27 cellular contexts compared by ENCODE assay signal in genomic region chr3:49140080-49140479, GRCh38. TPM values are rescaled to one million over a fixed set of nuclear protein-coding genes. Genes with fewer than 3 reads are reported as not detected.
DNase-seq lines count a peak whose midpoint lies in the region; ATAC-seq, FAIRE-seq and TF ChIP-seq lines count a peak whose summit lies in the region.
"Had no signal": no experiment of that assay in that cellular context is flagged by ENCODE, and none has a peak within 500 bp of the region (broad histone marks: within the 10 kb centered on the region; RNA-seq: fewer than 3 reads in every experiment).

No MANE protein-coding gene starts in this region.

- peak overlapping the region; percentile 3 for H2AFZ ChIP-seq in IMR-90 (replicated peaks; ENCODE audit: low read length, poor library complexity)
- H2AFZ ChIP-seq in H1 (ENCODE audit: low read length) = no peak overlapping the region
- no peak overlapping the region for H2AFZ ChIP-seq in smooth muscle cell (ENCODE audit: low read depth)
- H2AFZ ChIP-seq: GM23338 had no signal

- H3K23ac ChIP-seq in IMR-90 (ENCODE audit: low read depth, low read length) (no peak overlapping the region), H1 (ENCODE audit: insufficient read length) (no peak overlapping the region)

- CTCF ChIA-PET in IMR-90 (lab: Yijun Ruan, JAX) = no interaction called here
- CTCF ChIA-PET in H1 (lab: Charles Lee; ENCODE audit: partially characterized antibody) = interaction anchor here (1.2 kb wide), 1 partner anchor 19 kb away, joined by 3 read pairs; the partner anchor contains the start of gene USP19

- H4K20me1 ChIP-seq in IMR-90 (ENCODE audit: insufficient read depth, low read length) = no peaks in the 10 kb centered on the region
- peaks cover 0 to 1% of the 10 kb centered on the region in 2 experiments for H4K20me1 ChIP-seq in H1 (replicated peaks in 1 of 2; ENCODE audit: control insufficient read depth in 1 of 2, insufficient read depth in 2 of 2, low read length in 2 of 2)
- H4K20me1 ChIP-seq in smooth muscle cell (ENCODE audit: low read depth) = no peaks in the 10 kb centered on the region
- H4K20me1 ChIP-seq: BLaER1 treated with 17β-estradiol and CSF1 and Interleukin-3, amounts not matched to agents 10 nM and 100 nM had no signal

- H3K9me3 ChIP-seq in IMR-90 (ENCODE audit: control insufficient read depth, insufficient read depth, low read length) (peaks cover 6% of the 10 kb centered on the region), H1 (ENCODE audit: insufficient read depth in 2 of 2, low read depth in 1 of 2, low read length in 1 of 2) (peaks cover 4 to 8% of the 10 kb centered on the region in 2 experiments), small intestine (ENCODE audit: control insufficient read depth, low read depth) (no peaks in the 10 kb centered on the region), smooth muscle cell (replicated peaks; ENCODE audit: low read depth) (no peaks in the 10 kb centered on the region)
- H3K9me3 ChIP-seq: A549, BE2C, HAP-1 had no signal

- H2BK20ac ChIP-seq in IMR-90 (ENCODE audit: low read depth, low read length) (no peak overlapping the region), H1 (ENCODE audit: low read length) (no peak overlapping the region)

- no peak overlapping the region for H3K4me3 Mint-ChIP-seq in nephron progenitor cell
- H3K4me3 Mint-ChIP-seq: CD14-positive monocyte; CD4-positive, alpha-beta T cell; CD8-positive, alpha-beta memory T cell; GM23338; HFFc6 had no signal

- peaks cover 18% of the 10 kb centered on the region for H3K27me3 Mint-ChIP-seq in nephron progenitor cell (ENCODE audit: low read depth, poor library complexity)

- H2AK5ac ChIP-seq in IMR-90 (ENCODE audit: low read depth, low read length) (no peak overlapping the region), H1 (ENCODE audit: low read depth, low read length) (no peak overlapping the region)

- no peak overlapping the region for H4K8ac ChIP-seq in IMR-90 (ENCODE audit: low read depth in 2 of 2, low read length in 2 of 2)
- H4K8ac ChIP-seq in H1 (ENCODE audit: extremely low read depth, insufficient read depth, low read length) = no peak overlapping the region

- no peak for TF ChIP-seq EP300 in H1 (IDR thresholded peaks at IDR 0.05; ENCODE audit: borderline replicate concordance in 1 of 2, low read depth in 2 of 2, low read length in 2 of 2)

- WGBS in IMR-90 (ENCODE audit: extremely low coverage in 2 of 2, insufficient read length in 1 of 2), 2 experiments = no CpG with 5 or more reads among the region's 3 CpGs
- WGBS in H1 (ENCODE audit: extremely low coverage in 1 of 2, insufficient coverage in 1 of 2, insufficient read length in 1 of 2, insufficient replicate concordance in 2 of 2, low coverage in 1 of 2, low lambda C conversion rate in 2 of 2, missing lambda C conversion rate in 1 of 2), 2 experiments = 69% methylated on average over 3 of the region's 3 CpGs; no CpG with 5 or more reads in 1 of the 2 experiments
- 67 to 80% (median 76%) methylated on average over 3 of the region's 3 CpGs for WGBS in small intestine, 3 donors
- 88% methylated on average over 3 of the region's 3 CpGs for WGBS in smooth muscle cell (ENCODE audit: low lambda C conversion rate)

- no peak for TF ChIP-seq CTCF in IMR-90 (conservative IDR thresholded peaks at IDR 0.05; ENCODE audit: low read depth, low read length)
- TF ChIP-seq CTCF in H1 (IDR thresholded peaks at IDR 0.05; ENCODE audit: control extremely low read depth in 1 of 3, insufficient read depth in 1 of 3, low read depth in 1 of 3, low read length in 3 of 3) = no peak
- TF ChIP-seq CTCF in nephron progenitor cell (IDR thresholded peaks at IDR 0.05) = no peak
- no peak for TF ChIP-seq CTCF in smooth muscle cell (IDR thresholded peaks at IDR 0.05; ENCODE audit: borderline replicate concordance, insufficient read depth, poor library complexity, severe bottlenecking)

- no peak overlapping the region; the same call in 1 of the 2 replicates for H2BK12ac ChIP-seq in H1 (ENCODE audit: low read depth, low read length)

- H2BK5ac ChIP-seq in IMR-90 (ENCODE audit: low read depth, low read length, poor library complexity, severe bottlenecking) (no peak overlapping the region), H1 (ENCODE audit: low read depth, low read length) (no peak overlapping the region)

- POLR2A ChIA-PET in IMR-90 (lab: Charles Lee; ENCODE audit: unreplicated experiment) = no interaction called here
- POLR2A ChIA-PET in H1 (lab: Charles Lee; ENCODE audit: partially characterized antibody) = interaction anchor here (0.6 to 1.8 kb wide), 3 partner anchors 10 to 340 kb away, joined by 3 to 4 read pairs (median 4); no protein-coding TSS in a partner anchor

- intact Hi-C loops in IMR-90 (cut with micrococcal nuclease) = no loop called here

- H3K56ac ChIP-seq in IMR-90 (ENCODE audit: extremely low read depth, insufficient read depth, low read length) = no peak overlapping the region
- no peak overlapping the region for H3K56ac ChIP-seq in H1 (replicated peaks; ENCODE audit: insufficient read length, low read depth, low read length)

- H2BK15ac ChIP-seq in IMR-90 (ENCODE audit: low read depth, low read length) (no peak overlapping the region), H1 (ENCODE audit: low read length) (0 out of 2 replicates have a peak overlapping the region, but pooled peaks have one; percentile 61)

- TF ChIP-seq POLR2A in IMR-90 (IDR thresholded peaks at IDR 0.05; ENCODE audit: low read depth, low read length) (no peak), H1 (IDR thresholded peaks at IDR 0.05; ENCODE audit: control extremely low read depth in 1 of 2, low read depth in 2 of 2, low read length in 2 of 2) (no peak)

- H4K91ac ChIP-seq in IMR-90 (ENCODE audit: insufficient read depth, low read depth, low read length) = no peak overlapping the region
- no peak overlapping the region for H4K91ac ChIP-seq in H1 (replicated peaks; ENCODE audit: insufficient read length, low read length)

- no peak overlapping the region for H3K9ac ChIP-seq in IMR-90 (ENCODE audit: low read depth, low read length)
- H3K9ac ChIP-seq in H1 (replicated peaks in 1 of 4; ENCODE audit: extremely low read depth in 1 of 4, low read depth in 3 of 4, low read length in 3 of 4) = no peak overlapping the region
- no peak overlapping the region for H3K9ac ChIP-seq in smooth muscle cell (ENCODE audit: low read depth)
- H3K9ac ChIP-seq: BLaER1 treated with 17β-estradiol and CSF1 and Interleukin-3, amounts not matched to agents 10 nM and 100 nM had no signal

- H3K9me3 Mint-ChIP-seq in nephron progenitor cell = peaks cover 22% of the 10 kb centered on the region

- H3K4ac ChIP-seq in IMR-90 (ENCODE audit: low read depth, low read length) = no peak overlapping the region
- H3K4ac ChIP-seq in H1 (replicated peaks; ENCODE audit: insufficient read length, low read depth, low read length) = no peak overlapping the region

- no peak for DNase-seq in IMR-90
- DNase-seq in H1 (ENCODE audit: low read depth in 1 of 2, low spot score in 2 of 2) = no peak
- DNase-seq in nephron progenitor cell = no peak
- DNase-seq in urothelium cell line (ENCODE audit: low spot score) = no peak
- no peak for DNase-seq in small intestine
- no peak for DNase-seq in smooth muscle cell (lab: John Stamatoyannopoulos, UW; ENCODE audit: unreplicated experiment)
- no peak for DNase-seq in NCI-H345 (lab: John Stamatoyannopoulos, UW)
- DNase-seq: 8988T; ACHN; AML-193; BE2C; CD4-positive, alpha-beta T cell; CD8-positive, alpha-beta memory T cell; DMS 273 treated with DMSO at 0.1 percent for 48 hours; DMS79; EL; GDM1; HFFc6 had no signal

- no peaks in the 10 kb centered on the region for H3K36me3 ChIP-seq in IMR-90 (ENCODE audit: control insufficient read depth, insufficient read depth, low read length)
- H3K36me3 ChIP-seq in H1 (ENCODE audit: control insufficient read depth in 2 of 4, insufficient read depth in 4 of 4, low read length in 3 of 4) = no peaks in the 10 kb centered on the region
- no peaks in the 10 kb centered on the region for H3K36me3 ChIP-seq in small intestine (ENCODE audit: control insufficient read depth in 2 of 2, insufficient read depth in 2 of 2, low read length in 2 of 2)
- no peaks in the 10 kb centered on the region for H3K36me3 ChIP-seq in smooth muscle cell (ENCODE audit: low read depth)
- H3K36me3 ChIP-seq: BE2C; BLaER1 treated with 17β-estradiol and CSF1 and Interleukin-3, amounts not matched to agents 10 nM and 100 nM; HAP-1 had no signal

- no peak for ATAC-seq in IMR-90 (ENCODE audit: low read depth)
- ATAC-seq: A549, GM12878 had no signal

- dilution Hi-C loops in IMR-90 (cut with HindIII; ENCODE audit: low sequenced_read_pairs, unreplicated experiment) = no loop called here

- H4K5ac ChIP-seq in IMR-90 (ENCODE audit: low read depth, low read length) = no peak overlapping the region
- H4K5ac ChIP-seq in H1 (ENCODE audit: insufficient read length, low read depth, low read length) = no peak overlapping the region

- no peaks in the 10 kb centered on the region for H3K36me3 Mint-ChIP-seq in nephron progenitor cell (ENCODE audit: low read depth)
- H3K36me3 Mint-ChIP-seq: CD14-positive monocyte had no signal

- no peak overlapping the region for H3K18ac ChIP-seq in IMR-90 (ENCODE audit: low read depth, low read length)
- no peak overlapping the region for H3K18ac ChIP-seq in H1 (ENCODE audit: extremely low read depth, low read length)

- H3K4me1 ChIP-seq in IMR-90 (ENCODE audit: control insufficient read depth, insufficient read depth, low read length) = no peaks in the 10 kb centered on the region
- H3K4me1 ChIP-seq in H1 (replicated peaks in 1 of 4; ENCODE audit: control insufficient read depth in 3 of 4, insufficient read depth in 4 of 4, low read length in 3 of 4) = no peaks in the 10 kb centered on the region
- no peaks in the 10 kb centered on the region for H3K4me1 ChIP-seq in small intestine (ENCODE audit: control insufficient read depth in 2 of 2, insufficient read depth in 1 of 2, low read depth in 1 of 2, low read length in 1 of 2)
- no peaks in the 10 kb centered on the region for H3K4me1 ChIP-seq in smooth muscle cell (ENCODE audit: low read depth)
- H3K4me1 ChIP-seq: A549; BE2C; BLaER1 treated with 17β-estradiol and CSF1 and Interleukin-3, amounts not matched to agents 10 nM and 100 nM; HAP-1 had no signal

- H3K4me3 ChIP-seq in IMR-90 (ENCODE audit: insufficient read depth, low read depth, low read length) (no peak overlapping the region), H1 (ENCODE audit: extremely low read depth in 1 of 4, insufficient read depth in 2 of 4, low read depth in 3 of 4, low read length in 4 of 4) (no peak overlapping the region), small intestine (ENCODE audit: low read depth in 1 of 2, low read length in 2 of 2) (no peak overlapping the region), smooth muscle cell (no peak overlapping the region)
- H3K4me3 ChIP-seq: A549; BLaER1 treated with 17β-estradiol and CSF1 and Interleukin-3, amounts not matched to agents 10 nM and 100 nM; GM12878; GM23338; HAP-1 had no signal

- no peaks in the 10 kb centered on the region for H3K23me2 ChIP-seq in H1 (ENCODE audit: low read depth, low read length)

- peaks cover under 1% of the 10 kb centered on the region; the same call in 1 of the 2 replicates for H3K9me1 ChIP-seq in IMR-90 (ENCODE audit: insufficient read depth, low read length)

- H3K27me3 ChIP-seq in IMR-90 (ENCODE audit: control insufficient read depth, insufficient read depth, low read length) (peaks cover 7% of the 10 kb centered on the region), H1 (replicated peaks in 1 of 4; ENCODE audit: control insufficient read depth in 3 of 4, extremely low read depth in 1 of 4, insufficient read depth in 3 of 4, low read length in 3 of 4) (no peaks in the 10 kb centered on the region; a peak in 2 of 7 replicates), small intestine (ENCODE audit: control insufficient read depth in 2 of 2, insufficient read depth in 2 of 2, low read length in 2 of 2) (no peaks in the 10 kb centered on the region), smooth muscle cell (ENCODE audit: low read depth) (no peaks in the 10 kb centered on the region)
- H3K27me3 ChIP-seq: BE2C; BLaER1 treated with 17β-estradiol and CSF1 and Interleukin-3, amounts not matched to agents 10 nM and 100 nM had no signal

- H3K4me1 Mint-ChIP-seq in nephron progenitor cell = peaks cover 13% of the 10 kb centered on the region
- H3K4me1 Mint-ChIP-seq: CD14-positive monocyte; CD8-positive, alpha-beta memory T cell had no signal

- peak overlapping the region; percentile 24 for H2AK9ac ChIP-seq in IMR-90 (replicated peaks; ENCODE audit: low read depth, low read length, poor library complexity)

- no TSS peak for BruUV-seq in IMR-90 (replicated peaks; lab: Mats Ljungman, UMichigan)

- in situ Hi-C loops in IMR-90 (cut with MboI; ENCODE audit: low sequenced_read_pairs) = no loop called here

- no peak overlapping the region for H3K14ac ChIP-seq in IMR-90 (replicated peaks; ENCODE audit: low read depth, low read length)
- H3K14ac ChIP-seq in H1 (ENCODE audit: insufficient read length) = no peak overlapping the region

- peak overlapping the region; percentile 92 for H3K27ac Mint-ChIP-seq in nephron progenitor cell
- H3K27ac Mint-ChIP-seq: CD4-positive, alpha-beta T cell; CD8-positive, alpha-beta memory T cell; GM23338; HFFc6 had no signal

- H3K79me2 ChIP-seq in H1 (ENCODE audit: control insufficient read depth in 1 of 2, insufficient read depth in 2 of 2, low read length in 2 of 2) = no peaks in the 10 kb centered on the region
- H3K79me2 ChIP-seq in smooth muscle cell (ENCODE audit: low read depth) = no peaks in the 10 kb centered on the region

- no peak overlapping the region for H2BK120ac ChIP-seq in IMR-90 (ENCODE audit: low read depth, low read length)
- no peak overlapping the region for H2BK120ac ChIP-seq in H1 (replicated peaks; ENCODE audit: low read depth, low read length)

- H3K27ac ChIP-seq in IMR-90 (ENCODE audit: insufficient read depth, low read length) (no peak overlapping the region), H1 (ENCODE audit: low read depth, low read length) (no peak overlapping the region), small intestine (ENCODE audit: low read depth in 1 of 2, low read length in 1 of 2) (no peak overlapping the region), smooth muscle cell (ENCODE audit: low read depth) (no peak overlapping the region)
- H3K27ac ChIP-seq: A549; BLaER1 treated with 17β-estradiol and CSF1 and Interleukin-3, amounts not matched to agents 10 nM and 100 nM had no signal

- TF ChIP-seq RAD21 in IMR-90 (IDR thresholded peaks at IDR 0.05; ENCODE audit: low read length) (no peak), H1 (IDR thresholded peaks at IDR 0.05 in 1 of 2, conservative IDR thresholded peaks at IDR 0.05 in 1 of 2; ENCODE audit: low read depth in 2 of 2, low read length in 2 of 2) (no peak)

- H3K4me2 ChIP-seq in IMR-90 (ENCODE audit: low read depth, low read length) (no peak overlapping the region), H1 (ENCODE audit: insufficient read depth in 1 of 2, low read depth in 2 of 2, low read length in 2 of 2) (no peak overlapping the region), smooth muscle cell (no peak overlapping the region)
- H3K4me2 ChIP-seq: A549; BLaER1 treated with 17β-estradiol and CSF1 and Interleukin-3, amounts not matched to agents 10 nM and 100 nM; GM23338 had no signal

- no peaks in the 10 kb centered on the region for H3F3A ChIP-seq in smooth muscle cell (ENCODE audit: low read depth)

- FAIRE-seq in H1 (lab: Jason Lieb, UNC) = no peak
- FAIRE-seq in urothelium cell line (lab: Jason Lieb, UNC) = peak; percentile 44
- FAIRE-seq in small intestine (lab: Jason Lieb, UNC) = no peak
- FAIRE-seq: A549, D721Med, GM12878, GM19239, H54 had no signal

- H3K79me1 ChIP-seq in IMR-90 (ENCODE audit: low read depth in 1 of 2, low read length in 2 of 2) = no peaks in the 10 kb centered on the region
- H3K79me1 ChIP-seq in H1 (ENCODE audit: low read depth, low read length) = no peaks in the 10 kb centered on the region

RNA-seq across cellular contexts. Expression of gene LAMB2, which starts 7.2 kb away (rescaled TPM):
- 179 and 213 TPM in 2 replicates for total RNA-seq in IMR-90 (2012; rRNA removed)
- 526 and 570 TPM in 2 replicates for polyA plus RNA-seq in IMR-90 (2012; rRNA removed)
- 340 and 377 TPM in 2 replicates for polyA plus RNA-seq in IMR-90 (2012; cell fraction: cytosol; rRNA removed)
- polyA plus RNA-seq in IMR-90 (2012; cell fraction: nucleus; rRNA removed; ENCODE audit: low replicate concordance) = 2,321 and 3,633 TPM in 2 replicates
- 107 and 112 TPM in 2 replicates for total RNA-seq in H1 (2021; fragmentation: NEBNext Ultra II Directional; extraction: Animal tissue kit (Norgen Biotek cat#: 25700))
- polyA plus RNA-seq in H1 (2011; rRNA removed) = 153 and 224 TPM in 2 replicates
- 124 TPM for polyA plus RNA-seq in H1 (2011; cell fraction: cytosol; rRNA removed)
- polyA plus RNA-seq in H1 (2011; cell fraction: nucleus; rRNA removed) = 1,121 TPM
- polyA plus RNA-seq in H1 (2012, experiment 1 of 2) = 112 to 172 TPM (median 163 TPM) in 4 replicates
- 131 TPM for polyA plus RNA-seq in H1 (2012, experiment 2 of 2)
- polyA plus RNA-seq in H1 (2013, experiment 1 of 2) = 221 TPM
- polyA plus RNA-seq in H1 (2013, experiment 2 of 2) = 172 TPM
- 291 and 340 TPM in 2 replicates for polyA minus RNA-seq in H1 (2011; rRNA and poly(A)+ RNA removed)
- polyA minus RNA-seq in H1 (2011; cell fraction: cytosol; rRNA and poly(A)+ RNA removed) = 78.2 TPM
- polyA minus RNA-seq in H1 (2011; cell fraction: nucleus; rRNA and poly(A)+ RNA removed) = 105 TPM
- polyA plus RNA-seq in small intestine = 100 to 1,000 TPM; 124 to 598 (median 312) TPM
- total RNA-seq in smooth muscle cell = 354 and 503 TPM in 2 replicates
- 456 and 471 TPM in 2 replicates for polyA plus RNA-seq in smooth muscle cell
- polyA plus RNA-seq: CD8-positive, alpha-beta memory T cell had no signal

RNA-seq across cellular contexts. Expression of gene USP19, which starts 19.5 kb away (rescaled TPM):
- total RNA-seq in IMR-90 (2012; rRNA removed) (22.5 and 24.7 TPM in 2 replicates), smooth muscle cell (21.1 and 42.3 TPM in 2 replicates)
- polyA plus RNA-seq in IMR-90 (2012; rRNA removed) (39.7 and 44.0 TPM in 2 replicates), H1 (2011; rRNA removed) (46.4 and 59.2 TPM in 2 replicates), small intestine (10 to 100 TPM; 20.1 to 26.2 (median 22.2) TPM), smooth muscle cell (20.6 and 22.1 TPM in 2 replicates)
- 16.0 and 29.4 TPM in 2 replicates for polyA plus RNA-seq in IMR-90 (2012; cell fraction: cytosol; rRNA removed)
- polyA plus RNA-seq in IMR-90 (2012; cell fraction: nucleus; rRNA removed; ENCODE audit: low replicate concordance) = 76.7 and 128 TPM in 2 replicates
- total RNA-seq in H1 (2021; fragmentation: NEBNext Ultra II Directional; extraction: Animal tissue kit (Norgen Biotek cat#: 25700)) = 64.9 and 65.8 TPM in 2 replicates
- polyA plus RNA-seq in H1 (2011; cell fraction: cytosol; rRNA removed) = 54.8 TPM
- polyA plus RNA-seq in H1 (2011; cell fraction: nucleus; rRNA removed) = 176 TPM
- polyA plus RNA-seq in H1 (2012, experiment 1 of 2) = 34.4 to 50.4 TPM (median 45.8 TPM) in 4 replicates
- polyA plus RNA-seq in H1 (2012, experiment 2 of 2) = 46.4 TPM
- polyA plus RNA-seq in H1 (2013, experiment 1 of 2) = 21.8 TPM
- polyA plus RNA-seq in H1 (2013, experiment 2 of 2) = 20.5 TPM
- polyA minus RNA-seq in H1 (2011; rRNA and poly(A)+ RNA removed) = 121 and 123 TPM in 2 replicates
- 49.3 TPM for polyA minus RNA-seq in H1 (2011; cell fraction: cytosol; rRNA and poly(A)+ RNA removed)
- polyA minus RNA-seq in H1 (2011; cell fraction: nucleus; rRNA and poly(A)+ RNA removed) = 43.4 TPM

RNA-seq across cellular contexts. Expression of gene CCDC71, which starts 26.1 kb away (rescaled TPM):
- 28.3 and 29.4 TPM in 2 replicates for total RNA-seq in IMR-90 (2012; rRNA removed)
- 35.9 and 38.6 TPM in 2 replicates for polyA plus RNA-seq in IMR-90 (2012; rRNA removed)
- 30.2 and 39.2 TPM in 2 replicates for polyA plus RNA-seq in IMR-90 (2012; cell fraction: cytosol; rRNA removed)
- 15.4 and 25.4 TPM in 2 replicates for polyA plus RNA-seq in IMR-90 (2012; cell fraction: nucleus; rRNA removed; ENCODE audit: low replicate concordance)
- 26.7 and 27.6 TPM in 2 replicates for total RNA-seq in H1 (2021; fragmentation: NEBNext Ultra II Directional; extraction: Animal tissue kit (Norgen Biotek cat#: 25700))
- polyA plus RNA-seq in H1 (2011; rRNA removed) = 57.4 and 70.7 TPM in 2 replicates
- polyA plus RNA-seq in H1 (2011; cell fraction: cytosol; rRNA removed) = 56.0 TPM
- polyA plus RNA-seq in H1 (2011; cell fraction: nucleus; rRNA removed) = 49.3 TPM
- 19.0 to 33.3 TPM (median 30.0 TPM) in 4 replicates for polyA plus RNA-seq in H1 (2012, experiment 1 of 2)
- polyA plus RNA-seq in H1 (2012, experiment 2 of 2) = 30.3 TPM
- 22.3 TPM for polyA plus RNA-seq in H1 (2013, experiment 1 of 2)
- polyA plus RNA-seq in H1 (2013, experiment 2 of 2) = 20.5 TPM
- 58.9 and 67.1 TPM in 2 replicates for polyA minus RNA-seq in H1 (2011; rRNA and poly(A)+ RNA removed)
- 31.9 TPM for polyA minus RNA-seq in H1 (2011; cell fraction: cytosol; rRNA and poly(A)+ RNA removed)
- 58.1 TPM for polyA minus RNA-seq in H1 (2011; cell fraction: nucleus; rRNA and poly(A)+ RNA removed)
- 10 to 100 TPM; 13.0 to 22.3 (median 13.5) TPM for polyA plus RNA-seq in small intestine
- total RNA-seq in smooth muscle cell = 19.6 and 33.8 TPM in 2 replicates
- polyA plus RNA-seq in smooth muscle cell = 0.59 and 0.80 TPM in 2 replicates

RNA-seq across cellular contexts. Expression of gene KLHDC8B, which starts 31.3 kb away (rescaled TPM):
- total RNA-seq in IMR-90 (2012; rRNA removed) (16.1 and 16.5 TPM in 2 replicates), smooth muscle cell (20.8 and 22.5 TPM in 2 replicates)
- polyA plus RNA-seq in IMR-90 (2012; rRNA removed) (16.3 and 17.4 TPM in 2 replicates), H1 (2011; rRNA removed) (20.9 and 21.3 TPM in 2 replicates), small intestine (10 to 100 TPM in 1 of 3 donors, 1 to 10 TPM in 2; 6.3 to 18.5 (median 9.2) TPM), smooth muscle cell (42.1 and 51.9 TPM in 2 replicates)
- 18.0 and 20.1 TPM in 2 replicates for polyA plus RNA-seq in IMR-90 (2012; cell fraction: cytosol; rRNA removed)
- 33.2 and 39.4 TPM in 2 replicates for polyA plus RNA-seq in IMR-90 (2012; cell fraction: nucleus; rRNA removed; ENCODE audit: low replicate concordance)
- total RNA-seq in H1 (2021; fragmentation: NEBNext Ultra II Directional; extraction: Animal tissue kit (Norgen Biotek cat#: 25700)) = 15.8 and 18.1 TPM in 2 replicates
- 25.3 TPM for polyA plus RNA-seq in H1 (2011; cell fraction: cytosol; rRNA removed)
- polyA plus RNA-seq in H1 (2011; cell fraction: nucleus; rRNA removed) = 22.4 TPM
- polyA plus RNA-seq in H1 (2012, experiment 1 of 2) = 17.2 to 19.3 TPM (median 17.6 TPM) in 4 replicates
- polyA plus RNA-seq in H1 (2012, experiment 2 of 2) = 19.4 TPM
- 6.9 TPM for polyA plus RNA-seq in H1 (2013, experiment 1 of 2)
- polyA plus RNA-seq in H1 (2013, experiment 2 of 2) = 6.6 TPM
- 15.4 and 17.4 TPM in 2 replicates for polyA minus RNA-seq in H1 (2011; rRNA and poly(A)+ RNA removed)
- polyA minus RNA-seq in H1 (2011; cell fraction: cytosol; rRNA and poly(A)+ RNA removed) = 11.4 TPM
- 19.8 TPM for polyA minus RNA-seq in H1 (2011; cell fraction: nucleus; rRNA and poly(A)+ RNA removed)

RNA-seq across cellular contexts. Expression of gene QARS1, which starts 35.5 kb away (rescaled TPM):
- total RNA-seq in IMR-90 (2012; rRNA removed) (396 and 404 TPM in 2 replicates), smooth muscle cell (135 and 150 TPM in 2 replicates)
- polyA plus RNA-seq in IMR-90 (2012; rRNA removed) (296 and 354 TPM in 2 replicates), H1 (2011; rRNA removed) (581 and 887 TPM in 2 replicates), small intestine (100 to 1,000 TPM; 360 to 425 (median 395) TPM), smooth muscle cell (107 and 114 TPM in 2 replicates)
- polyA plus RNA-seq in IMR-90 (2012; cell fraction: cytosol; rRNA removed) = 212 and 239 TPM in 2 replicates
- 507 and 1,033 TPM in 2 replicates for polyA plus RNA-seq in IMR-90 (2012; cell fraction: nucleus; rRNA removed; ENCODE audit: low replicate concordance)
- 346 and 353 TPM in 2 replicates for total RNA-seq in H1 (2021; fragmentation: NEBNext Ultra II Directional; extraction: Animal tissue kit (Norgen Biotek cat#: 25700))
- 565 TPM for polyA plus RNA-seq in H1 (2011; cell fraction: cytosol; rRNA removed)
- 1,267 TPM for polyA plus RNA-seq in H1 (2011; cell fraction: nucleus; rRNA removed)
- 324 to 534 TPM (median 501 TPM) in 4 replicates for polyA plus RNA-seq in H1 (2012, experiment 1 of 2)
- polyA plus RNA-seq in H1 (2012, experiment 2 of 2) = 520 TPM
- polyA plus RNA-seq in H1 (2013, experiment 1 of 2) = 417 TPM
- 414 TPM for polyA plus RNA-seq in H1 (2013, experiment 2 of 2)
- 326 and 341 TPM in 2 replicates for polyA minus RNA-seq in H1 (2011; rRNA and poly(A)+ RNA removed)
- 241 TPM for polyA minus RNA-seq in H1 (2011; cell fraction: cytosol; rRNA and poly(A)+ RNA removed)
- polyA minus RNA-seq in H1 (2011; cell fraction: nucleus; rRNA and poly(A)+ RNA removed) = 344 TPM
